In the genomic region with DNA sequence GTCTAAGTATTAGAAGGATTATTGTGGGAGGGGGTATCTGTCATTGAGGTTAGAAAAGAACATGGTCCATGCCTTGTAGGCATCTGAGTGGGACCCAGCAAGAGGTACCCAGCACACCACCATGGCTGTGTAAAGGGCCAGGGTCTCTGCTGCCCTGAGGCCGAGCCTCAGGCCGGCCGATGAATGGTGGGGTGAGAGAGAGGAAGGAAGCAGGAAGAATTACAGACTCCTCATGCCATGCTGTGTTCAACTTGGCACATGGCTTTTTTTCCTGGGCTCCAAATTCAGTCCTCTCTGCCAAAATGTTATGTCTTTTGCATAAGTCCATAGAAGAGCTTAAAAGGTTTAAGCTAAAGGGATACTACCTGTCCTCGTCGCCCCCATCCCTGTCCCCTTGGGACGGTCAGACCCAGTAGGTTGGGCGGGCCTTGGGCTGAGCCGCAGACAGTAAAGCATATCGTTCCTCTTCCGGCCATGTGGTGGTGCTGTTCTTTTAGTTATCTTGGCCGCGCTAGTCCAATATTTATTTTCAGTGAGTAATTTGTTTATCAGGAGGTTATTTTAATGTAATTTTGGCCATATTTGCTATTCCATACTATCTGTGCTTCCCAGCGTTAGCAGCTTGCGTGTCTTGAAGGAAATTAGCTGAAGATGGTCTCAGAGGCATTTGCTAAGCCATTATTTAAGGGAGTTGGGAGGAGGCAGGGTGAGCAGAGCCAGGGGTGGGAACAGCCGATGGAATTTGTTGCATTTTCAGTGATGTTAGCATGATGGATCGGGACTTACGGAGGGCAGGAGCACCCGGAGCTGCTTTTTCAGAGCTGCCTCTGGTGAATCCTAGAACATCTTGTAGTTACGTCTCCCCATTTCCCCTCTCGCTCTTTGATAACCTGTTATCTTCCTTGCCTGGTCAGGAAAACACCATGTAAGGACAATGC, we compare ENCODE assay signal across 1 cellular context.
TF ChIP-seq lines count a peak whose summit lies in the region.

No MANE protein-coding gene starts in this region.

TF ChIP-seq in SK-N-SH treated with all-trans-retinoic acid at 6 μM for 48 hours, 23 proteins besides CTCF, POLR2A, EP300 and RAD21 (continued from another document):
- TF ChIP-seq, protein P1, sequence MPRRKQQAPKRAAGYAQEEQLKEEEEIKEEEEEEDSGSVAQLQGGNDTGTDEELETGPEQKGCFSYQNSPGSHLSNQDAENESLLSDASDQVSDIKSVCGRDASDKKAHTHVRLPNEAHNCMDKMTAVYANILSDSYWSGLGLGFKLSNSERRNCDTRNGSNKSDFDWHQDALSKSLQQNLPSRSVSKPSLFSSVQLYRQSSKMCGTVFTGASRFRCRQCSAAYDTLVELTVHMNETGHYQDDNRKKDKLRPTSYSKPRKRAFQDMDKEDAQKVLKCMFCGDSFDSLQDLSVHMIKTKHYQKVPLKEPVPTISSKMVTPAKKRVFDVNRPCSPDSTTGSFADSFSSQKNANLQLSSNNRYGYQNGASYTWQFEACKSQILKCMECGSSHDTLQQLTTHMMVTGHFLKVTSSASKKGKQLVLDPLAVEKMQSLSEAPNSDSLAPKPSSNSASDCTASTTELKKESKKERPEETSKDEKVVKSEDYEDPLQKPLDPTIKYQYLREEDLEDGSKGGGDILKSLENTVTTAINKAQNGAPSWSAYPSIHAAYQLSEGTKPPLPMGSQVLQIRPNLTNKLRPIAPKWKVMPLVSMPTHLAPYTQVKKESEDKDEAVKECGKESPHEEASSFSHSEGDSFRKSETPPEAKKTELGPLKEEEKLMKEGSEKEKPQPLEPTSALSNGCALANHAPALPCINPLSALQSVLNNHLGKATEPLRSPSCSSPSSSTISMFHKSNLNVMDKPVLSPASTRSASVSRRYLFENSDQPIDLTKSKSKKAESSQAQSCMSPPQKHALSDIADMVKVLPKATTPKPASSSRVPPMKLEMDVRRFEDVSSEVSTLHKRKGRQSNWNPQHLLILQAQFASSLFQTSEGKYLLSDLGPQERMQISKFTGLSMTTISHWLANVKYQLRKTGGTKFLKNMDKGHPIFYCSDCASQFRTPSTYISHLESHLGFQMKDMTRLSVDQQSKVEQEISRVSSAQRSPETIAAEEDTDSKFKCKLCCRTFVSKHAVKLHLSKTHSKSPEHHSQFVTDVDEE (CRISPR knock-in tag; IDR thresholded peaks at IDR 0.05) = no peak
- TF ChIP-seq SNAI2 (CRISPR knock-in tag; IDR thresholded peaks at IDR 0.05) (no peak), GLIS3 (CRISPR knock-in tag; IDR thresholded peaks at IDR 0.05) (no peak), OSR1 (CRISPR knock-in tag; IDR thresholded peaks at IDR 0.05) (no peak), ARNTL (CRISPR knock-in tag; IDR thresholded peaks at IDR 0.05; ENCODE audit: borderline replicate concordance, low read depth) (no peak)
- TF ChIP-seq, protein P2, sequence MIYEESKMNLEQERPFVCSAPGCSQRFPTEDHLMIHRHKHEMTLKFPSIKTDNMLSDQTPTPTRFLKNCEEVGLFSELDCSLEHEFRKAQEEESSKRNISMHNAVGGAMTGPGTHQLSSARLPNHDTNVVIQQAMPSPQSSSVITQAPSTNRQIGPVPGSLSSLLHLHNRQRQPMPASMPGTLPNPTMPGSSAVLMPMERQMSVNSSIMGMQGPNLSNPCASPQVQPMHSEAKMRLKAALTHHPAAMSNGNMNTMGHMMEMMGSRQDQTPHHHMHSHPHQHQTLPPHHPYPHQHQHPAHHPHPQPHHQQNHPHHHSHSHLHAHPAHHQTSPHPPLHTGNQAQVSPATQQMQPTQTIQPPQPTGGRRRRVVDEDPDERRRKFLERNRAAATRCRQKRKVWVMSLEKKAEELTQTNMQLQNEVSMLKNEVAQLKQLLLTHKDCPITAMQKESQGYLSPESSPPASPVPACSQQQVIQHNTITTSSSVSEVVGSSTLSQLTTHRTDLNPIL (CRISPR knock-in tag; IDR thresholded peaks at IDR 0.05; ENCODE audit: low read depth) = no peak
- TF ChIP-seq, protein P3, sequence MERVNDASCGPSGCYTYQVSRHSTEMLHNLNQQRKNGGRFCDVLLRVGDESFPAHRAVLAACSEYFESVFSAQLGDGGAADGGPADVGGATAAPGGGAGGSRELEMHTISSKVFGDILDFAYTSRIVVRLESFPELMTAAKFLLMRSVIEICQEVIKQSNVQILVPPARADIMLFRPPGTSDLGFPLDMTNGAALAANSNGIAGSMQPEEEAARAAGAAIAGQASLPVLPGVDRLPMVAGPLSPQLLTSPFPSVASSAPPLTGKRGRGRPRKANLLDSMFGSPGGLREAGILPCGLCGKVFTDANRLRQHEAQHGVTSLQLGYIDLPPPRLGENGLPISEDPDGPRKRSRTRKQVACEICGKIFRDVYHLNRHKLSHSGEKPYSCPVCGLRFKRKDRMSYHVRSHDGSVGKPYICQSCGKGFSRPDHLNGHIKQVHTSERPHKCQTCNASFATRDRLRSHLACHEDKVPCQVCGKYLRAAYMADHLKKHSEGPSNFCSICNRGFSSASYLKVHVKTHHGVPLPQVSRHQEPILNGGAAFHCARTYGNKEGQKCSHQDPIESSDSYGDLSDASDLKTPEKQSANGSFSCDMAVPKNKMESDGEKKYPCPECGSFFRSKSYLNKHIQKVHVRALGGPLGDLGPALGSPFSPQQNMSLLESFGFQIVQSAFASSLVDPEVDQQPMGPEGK (CRISPR knock-in tag; IDR thresholded peaks at IDR 0.05; ENCODE audit: borderline replicate concordance) = no peak
